ENCODE assay signal across 2 cellular contexts in the genomic region with DNA sequence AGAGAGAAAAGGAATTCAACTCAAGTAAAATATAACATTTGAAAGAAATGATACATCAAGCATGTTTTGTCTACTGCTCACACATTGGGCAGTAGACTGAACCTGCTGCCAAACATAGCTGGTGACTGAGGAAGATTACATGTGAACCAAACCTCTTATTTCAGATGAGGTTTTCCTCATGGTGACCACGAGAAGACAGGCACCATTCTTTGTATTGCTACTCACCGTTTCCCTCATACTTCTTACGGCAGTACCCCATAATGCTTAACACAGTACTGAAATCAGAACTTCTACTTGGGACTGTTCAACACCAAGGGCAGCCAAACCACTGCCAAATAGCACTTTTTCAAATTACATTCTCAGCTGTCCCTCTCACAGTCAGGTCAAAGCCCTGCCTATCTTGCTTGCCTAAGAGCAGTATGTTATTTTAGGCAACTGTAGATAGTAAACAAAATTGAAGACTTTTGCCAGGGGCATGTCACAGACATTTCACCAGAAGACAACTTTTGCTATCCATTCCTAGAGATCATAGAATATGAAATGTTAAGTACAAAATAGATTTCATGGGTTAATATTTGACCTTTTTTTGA.
TF ChIP-seq lines count a peak whose summit lies in the region.

No MANE protein-coding gene starts in this region.

TF ChIP-seq in liver, 16 proteins besides CTCF, POLR2A, EP300 and RAD21:
- TF ChIP-seq, protein P1, sequence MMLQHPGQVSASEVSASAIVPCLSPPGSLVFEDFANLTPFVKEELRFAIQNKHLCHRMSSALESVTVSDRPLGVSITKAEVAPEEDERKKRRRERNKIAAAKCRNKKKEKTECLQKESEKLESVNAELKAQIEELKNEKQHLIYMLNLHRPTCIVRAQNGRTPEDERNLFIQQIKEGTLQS (IDR thresholded peaks at IDR 0.05), result no peak
- TF ChIP-seq, protein P2, sequence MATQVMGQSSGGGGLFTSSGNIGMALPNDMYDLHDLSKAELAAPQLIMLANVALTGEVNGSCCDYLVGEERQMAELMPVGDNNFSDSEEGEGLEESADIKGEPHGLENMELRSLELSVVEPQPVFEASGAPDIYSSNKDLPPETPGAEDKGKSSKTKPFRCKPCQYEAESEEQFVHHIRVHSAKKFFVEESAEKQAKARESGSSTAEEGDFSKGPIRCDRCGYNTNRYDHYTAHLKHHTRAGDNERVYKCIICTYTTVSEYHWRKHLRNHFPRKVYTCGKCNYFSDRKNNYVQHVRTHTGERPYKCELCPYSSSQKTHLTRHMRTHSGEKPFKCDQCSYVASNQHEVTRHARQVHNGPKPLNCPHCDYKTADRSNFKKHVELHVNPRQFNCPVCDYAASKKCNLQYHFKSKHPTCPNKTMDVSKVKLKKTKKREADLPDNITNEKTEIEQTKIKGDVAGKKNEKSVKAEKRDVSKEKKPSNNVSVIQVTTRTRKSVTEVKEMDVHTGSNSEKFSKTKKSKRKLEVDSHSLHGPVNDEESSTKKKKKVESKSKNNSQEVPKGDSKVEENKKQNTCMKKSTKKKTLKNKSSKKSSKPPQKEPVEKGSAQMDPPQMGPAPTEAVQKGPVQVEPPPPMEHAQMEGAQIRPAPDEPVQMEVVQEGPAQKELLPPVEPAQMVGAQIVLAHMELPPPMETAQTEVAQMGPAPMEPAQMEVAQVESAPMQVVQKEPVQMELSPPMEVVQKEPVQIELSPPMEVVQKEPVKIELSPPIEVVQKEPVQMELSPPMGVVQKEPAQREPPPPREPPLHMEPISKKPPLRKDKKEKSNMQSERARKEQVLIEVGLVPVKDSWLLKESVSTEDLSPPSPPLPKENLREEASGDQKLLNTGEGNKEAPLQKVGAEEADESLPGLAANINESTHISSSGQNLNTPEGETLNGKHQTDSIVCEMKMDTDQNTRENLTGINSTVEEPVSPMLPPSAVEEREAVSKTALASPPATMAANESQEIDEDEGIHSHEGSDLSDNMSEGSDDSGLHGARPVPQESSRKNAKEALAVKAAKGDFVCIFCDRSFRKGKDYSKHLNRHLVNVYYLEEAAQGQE (IDR thresholded peaks at IDR 0.05), result peak; percentile 26

TF ChIP-seq in HepG2, 621 proteins besides CTCF, POLR2A, EP300 and RAD21 (continued from another document):
- TF ChIP-seq, protein P3, sequence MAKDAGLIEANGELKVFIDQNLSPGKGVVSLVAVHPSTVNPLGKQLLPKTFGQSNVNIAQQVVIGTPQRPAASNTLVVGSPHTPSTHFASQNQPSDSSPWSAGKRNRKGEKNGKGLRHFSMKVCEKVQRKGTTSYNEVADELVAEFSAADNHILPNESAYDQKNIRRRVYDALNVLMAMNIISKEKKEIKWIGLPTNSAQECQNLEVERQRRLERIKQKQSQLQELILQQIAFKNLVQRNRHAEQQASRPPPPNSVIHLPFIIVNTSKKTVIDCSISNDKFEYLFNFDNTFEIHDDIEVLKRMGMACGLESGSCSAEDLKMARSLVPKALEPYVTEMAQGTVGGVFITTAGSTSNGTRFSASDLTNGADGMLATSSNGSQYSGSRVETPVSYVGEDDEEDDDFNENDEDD (CRISPR knock-in tag; IDR thresholded peaks at IDR 0.05; ENCODE audit: borderline replicate concordance), result no peak
- no peak for TF ChIP-seq ZNF563 (CRISPR knock-in tag; IDR thresholded peaks at IDR 0.05)
- no peak for TF ChIP-seq MAFK (conservative IDR thresholded peaks at IDR 0.05 in 1 of 2, IDR thresholded peaks at IDR 0.05 in 1 of 2; ENCODE audit: low read length in 2 of 2)
- TF ChIP-seq NFIB (CRISPR knock-in tag; IDR thresholded peaks at IDR 0.05; ENCODE audit: borderline replicate concordance), result no peak
- TF ChIP-seq ZNF383 (CRISPR knock-in tag; IDR thresholded peaks at IDR 0.05; ENCODE audit: borderline replicate concordance), result no peak
- TF ChIP-seq SIN3B (IDR thresholded peaks at IDR 0.05; ENCODE audit: low read length), result no peak
- TF ChIP-seq ZIK1 (CRISPR knock-in tag; IDR thresholded peaks at IDR 0.05; ENCODE audit: borderline replicate concordance, low read depth), result no peak
- no peak for TF ChIP-seq ZNF253 (CRISPR knock-in tag; IDR thresholded peaks at IDR 0.05; ENCODE audit: borderline replicate concordance)
- TF ChIP-seq NR2F2 (IDR thresholded peaks at IDR 0.05; ENCODE audit: borderline replicate concordance, low read depth), result no peak
- TF ChIP-seq, protein P4, sequence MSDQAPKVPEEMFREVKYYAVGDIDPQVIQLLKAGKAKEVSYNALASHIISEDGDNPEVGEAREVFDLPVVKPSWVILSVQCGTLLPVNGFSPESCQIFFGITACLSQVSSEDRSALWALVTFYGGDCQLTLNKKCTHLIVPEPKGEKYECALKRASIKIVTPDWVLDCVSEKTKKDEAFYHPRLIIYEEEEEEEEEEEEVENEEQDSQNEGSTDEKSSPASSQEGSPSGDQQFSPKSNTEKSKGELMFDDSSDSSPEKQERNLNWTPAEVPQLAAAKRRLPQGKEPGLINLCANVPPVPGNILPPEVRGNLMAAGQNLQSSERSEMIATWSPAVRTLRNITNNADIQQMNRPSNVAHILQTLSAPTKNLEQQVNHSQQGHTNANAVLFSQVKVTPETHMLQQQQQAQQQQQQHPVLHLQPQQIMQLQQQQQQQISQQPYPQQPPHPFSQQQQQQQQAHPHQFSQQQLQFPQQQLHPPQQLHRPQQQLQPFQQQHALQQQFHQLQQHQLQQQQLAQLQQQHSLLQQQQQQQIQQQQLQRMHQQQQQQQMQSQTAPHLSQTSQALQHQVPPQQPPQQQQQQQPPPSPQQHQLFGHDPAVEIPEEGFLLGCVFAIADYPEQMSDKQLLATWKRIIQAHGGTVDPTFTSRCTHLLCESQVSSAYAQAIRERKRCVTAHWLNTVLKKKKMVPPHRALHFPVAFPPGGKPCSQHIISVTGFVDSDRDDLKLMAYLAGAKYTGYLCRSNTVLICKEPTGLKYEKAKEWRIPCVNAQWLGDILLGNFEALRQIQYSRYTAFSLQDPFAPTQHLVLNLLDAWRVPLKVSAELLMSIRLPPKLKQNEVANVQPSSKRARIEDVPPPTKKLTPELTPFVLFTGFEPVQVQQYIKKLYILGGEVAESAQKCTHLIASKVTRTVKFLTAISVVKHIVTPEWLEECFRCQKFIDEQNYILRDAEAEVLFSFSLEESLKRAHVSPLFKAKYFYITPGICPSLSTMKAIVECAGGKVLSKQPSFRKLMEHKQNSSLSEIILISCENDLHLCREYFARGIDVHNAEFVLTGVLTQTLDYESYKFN (CRISPR knock-in tag; conservative IDR thresholded peaks at IDR 0.05), result no peak
- no peak for TF ChIP-seq ZNF337 (CRISPR knock-in tag; IDR thresholded peaks at IDR 0.05; ENCODE audit: borderline replicate concordance, low read depth)
- no peak for TF ChIP-seq TARDBP (CRISPR knock-in tag; IDR thresholded peaks at IDR 0.05)
- TF ChIP-seq SMAD1 (CRISPR knock-in tag; IDR thresholded peaks at IDR 0.05; ENCODE audit: borderline replicate concordance, low read depth), result no peak
- no peak for TF ChIP-seq FOXP1 (IDR thresholded peaks at IDR 0.05)
- TF ChIP-seq FOXP1 (CRISPR knock-in tag; IDR thresholded peaks at IDR 0.05), result no peak
- TF ChIP-seq KLF16 (CRISPR knock-in tag; IDR thresholded peaks at IDR 0.05), result no peak
- no peak for TF ChIP-seq SIN3A (IDR thresholded peaks at IDR 0.05; ENCODE audit: borderline replicate concordance, low read depth, low read length)
- TF ChIP-seq RNF2 (conservative IDR thresholded peaks at IDR 0.05; ENCODE audit: low read depth), result no peak
